In genomic region chr3:13282528-13282985, GRCh38 we compare ENCODE assay signal across 9 cellular contexts.
DNase-seq lines count a peak whose midpoint lies in the region; ATAC-seq and TF ChIP-seq lines count a peak whose summit lies in the region.
"Had no signal": no experiment of that assay in that cellular context is flagged by ENCODE, and none has a peak within 500 bp of the region (broad histone marks: within the 10 kb centered on the region; RNA-seq: fewer than 3 reads in every experiment).

No MANE protein-coding gene starts in this region.

- ATAC-seq in HG02610 (IDR thresholded peaks at IDR 0.05; ENCODE audit: unreplicated experiment) (no peak), GM18907 (IDR thresholded peaks at IDR 0.05; ENCODE audit: unreplicated experiment) (no peak), HG02884 (IDR thresholded peaks at IDR 0.05; ENCODE audit: unreplicated experiment) (no peak)

- H2AFZ ChIP-seq in osteoblast (ENCODE audit: low read length), result no peak overlapping the region

- H3K27ac ChIP-seq in osteoblast (ENCODE audit: low read depth, low read length), result no peak overlapping the region

- peak; percentile 63 for DNase-seq in GM10266 (ENCODE audit: extremely low spot score)
- DNase-seq in LNCaP clone FGC (ENCODE audit: low read depth), result no peak
- DNase-seq in osteoblast (ENCODE audit: insufficient read length, low spot score, missing footprints), result peak; percentile 81
- no peak for DNase-seq in globus pallidus (ENCODE audit: low spot score)
- DNase-seq: activated effector memory CD4-positive, alpha-beta T cell treated with Interleukin-2 at 50 U/mL for 16 hours had no signal

- peak overlapping the region; percentile 30 for H3K9ac ChIP-seq in endocrine pancreas (ENCODE audit: control insufficient read depth, insufficient read depth, low read length)

- H3K4me3 ChIP-seq in LNCaP clone FGC (ENCODE audit: low read depth, low read length), result no peak overlapping the region
- no peak overlapping the region for H3K4me3 ChIP-seq in endocrine pancreas (ENCODE audit: control insufficient read depth, insufficient read depth, low read length)
- no peak overlapping the region for H3K4me3 ChIP-seq in osteoblast (ENCODE audit: insufficient read depth, low read length)

- H3K27me3 ChIP-seq in endocrine pancreas (ENCODE audit: control insufficient read depth, insufficient read depth, low read length) (no peaks in the 10 kb centered on the region), osteoblast (ENCODE audit: insufficient read depth, low read length) (peaks cover 37% of the 10 kb centered on the region)

- no peaks in the 10 kb centered on the region for H3K79me2 ChIP-seq in osteoblast (ENCODE audit: insufficient read depth, low read length)

- H3K9me3 ChIP-seq in endocrine pancreas (ENCODE audit: control insufficient read depth, low read length), result no peaks in the 10 kb centered on the region
- peaks cover 4% of the 10 kb centered on the region for H3K9me3 ChIP-seq in osteoblast (ENCODE audit: low read depth, low read length)

- H4K20me1 ChIP-seq in osteoblast (ENCODE audit: insufficient read depth, low read length), result no peaks in the 10 kb centered on the region

- H3K4me2 ChIP-seq in osteoblast (ENCODE audit: insufficient read depth, low read length), result no peak overlapping the region

- TF ChIP-seq CTCF in GM10266 (IDR thresholded peaks at IDR 0.05; ENCODE audit: control insufficient read depth, insufficient read depth, low read depth, missing control alignments) (no peak), LNCaP clone FGC (IDR thresholded peaks at IDR 0.05; ENCODE audit: control insufficient read depth, extremely low read depth, insufficient read depth) (peak; percentile 17; the same call in 1 of the 2 replicates), osteoblast (IDR thresholded peaks at IDR 0.05; ENCODE audit: extremely low read depth, low read depth, low read length) (no peak)

- H3K4me1 ChIP-seq in endocrine pancreas (ENCODE audit: control insufficient read depth, insufficient read depth, low read length) (no peaks in the 10 kb centered on the region), osteoblast (ENCODE audit: insufficient read depth, low read length) (no peaks in the 10 kb centered on the region)

- H3K36me3 ChIP-seq in endocrine pancreas (ENCODE audit: control insufficient read depth, insufficient read depth, low read length), result no peaks in the 10 kb centered on the region
- no peaks in the 10 kb centered on the region for H3K36me3 ChIP-seq in osteoblast (ENCODE audit: insufficient read depth, low read length)

Comparison
In these comparisons a context has a peak if more than half of its experiments do, and no peak if none do; other contexts are left out.
1. DNase-seq: peak in GM10266 (single experiment) and osteoblast (single experiment); none in LNCaP clone FGC (single experiment) and globus pallidus (single experiment).